16 cellular contexts compared by ENCODE assay signal in the genomic region with DNA sequence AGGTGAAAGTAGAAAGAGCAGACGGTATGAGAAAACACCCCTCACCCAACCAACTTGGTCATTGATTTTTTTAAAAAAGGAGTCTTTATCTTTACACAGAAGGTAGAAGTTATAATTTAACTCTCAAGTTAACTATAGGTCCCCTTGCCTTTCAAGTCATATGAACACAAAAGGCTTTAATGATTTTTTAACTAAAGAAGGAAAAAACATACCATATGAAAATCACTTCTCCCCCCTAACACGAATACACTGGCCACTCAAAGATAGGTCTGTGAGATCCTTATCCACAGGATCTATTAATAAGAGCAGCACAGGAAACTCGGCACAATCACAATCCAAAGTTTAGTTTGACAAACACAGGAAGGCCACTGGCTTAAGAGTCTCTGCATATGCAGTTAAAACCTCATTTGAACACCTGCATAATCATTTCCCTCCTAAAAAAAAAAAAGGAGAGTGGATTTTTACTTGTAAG.
"Had no signal": no experiment of that assay in that cellular context is flagged by ENCODE, and none has a peak within 500 bp of the region (broad histone marks: within the 10 kb centered on the region; RNA-seq: fewer than 3 reads in every experiment).

No MANE protein-coding gene starts in this region.

- H3K27me3 Mint-ChIP-seq: activated CD4-positive, alpha-beta memory T cell treated with anti-CD3 and anti-CD28 coated beads for 36 hours; activated naive CD8-positive, alpha-beta T cell treated with anti-CD3 and anti-CD28 coated beads, Interleukin-2, amount 50 U/mL, for 24 hours; stimulated activated memory B cell treated with anti-CD40 and anti-IgM and Interleukin-4, amounts not matched to agents 10 μg/mL and 1 μg/mL and 100 μg/mL, for 72 hours had no signal

- DNase-seq: activated CD4-positive, alpha-beta memory T cell treated with anti-CD3 and anti-CD28 coated beads for 36 hours; activated naive CD8-positive, alpha-beta T cell treated with anti-CD3 and anti-CD28 coated beads, Interleukin-2, amount 50 U/mL, for 24 hours; activated T-cell treated with anti-CD3 and anti-CD28 coated beads, Interleukin-2, amount 50 U/mL, for 72 hours; effector memory CD4-positive, alpha-beta T cell; hypothalamus; kidney glomerular epithelial cell; ovary; retina; SW 1271; tibial artery; uterus had no signal

- H3K4me1 ChIP-seq: ascending aorta, tibial artery, uterus had no signal

- ATAC-seq: activated naive CD8-positive, alpha-beta T cell treated with anti-CD3 and anti-CD28 coated beads, Interleukin-2, amount 50 U/mL, for 24 hours; activated T-cell treated with anti-CD3 and anti-CD28 coated beads, Interleukin-2, amount 50 U/mL, for 72 hours; natural killer cell treated with Interleukin-12 subunit alpha and Interleukin-12 subunit beta and Interleukin-15 and Interleukin-18, amount 100 ng/mL, for 72 hours; stimulated activated memory B cell treated with anti-CD40 and anti-IgM and Interleukin-4, amounts not matched to agents 10 μg/mL and 1 μg/mL and 100 μg/mL, for 72 hours had no signal

- H3K27ac ChIP-seq: ascending aorta, ovary, skin epidermis, tibial artery, uterus had no signal

- H3K4me3 Mint-ChIP-seq: activated CD4-positive, alpha-beta memory T cell treated with anti-CD3 and anti-CD28 coated beads for 36 hours; activated naive CD8-positive, alpha-beta T cell treated with anti-CD3 and anti-CD28 coated beads, Interleukin-2, amount 50 U/mL, for 24 hours; activated T-cell treated with anti-CD3 and anti-CD28 coated beads, Interleukin-2, amount 50 U/mL, for 72 hours; memory B cell; natural killer cell treated with Interleukin-12 subunit alpha and Interleukin-12 subunit beta and Interleukin-15 and Interleukin-18, amount 100 ng/mL, for 72 hours; stimulated activated memory B cell treated with anti-CD40 and anti-IgM and Interleukin-4, amounts not matched to agents 10 μg/mL and 1 μg/mL and 100 μg/mL, for 72 hours had no signal

- H3K9me3 ChIP-seq: ascending aorta, ovary, tibial artery, uterus had no signal

- H3K27me3 ChIP-seq: ascending aorta, ovary, tibial artery, uterus had no signal

- H3K9me3 Mint-ChIP-seq: activated CD4-positive, alpha-beta memory T cell treated with anti-CD3 and anti-CD28 coated beads for 36 hours; activated naive CD8-positive, alpha-beta T cell treated with anti-CD3 and anti-CD28 coated beads, Interleukin-2, amount 50 U/mL, for 24 hours; activated T-cell treated with anti-CD3 and anti-CD28 coated beads, Interleukin-2, amount 50 U/mL, for 72 hours; memory B cell; natural killer cell treated with Interleukin-12 subunit alpha and Interleukin-12 subunit beta and Interleukin-15 and Interleukin-18, amount 100 ng/mL, for 72 hours; stimulated activated memory B cell treated with anti-CD40 and anti-IgM and Interleukin-4, amounts not matched to agents 10 μg/mL and 1 μg/mL and 100 μg/mL, for 72 hours had no signal

- H3K27ac Mint-ChIP-seq: activated CD4-positive, alpha-beta memory T cell treated with anti-CD3 and anti-CD28 coated beads for 36 hours; activated naive CD8-positive, alpha-beta T cell treated with anti-CD3 and anti-CD28 coated beads, Interleukin-2, amount 50 U/mL, for 24 hours; activated T-cell treated with anti-CD3 and anti-CD28 coated beads, Interleukin-2, amount 50 U/mL, for 72 hours; memory B cell; natural killer cell treated with Interleukin-12 subunit alpha and Interleukin-12 subunit beta and Interleukin-15 and Interleukin-18, amount 100 ng/mL, for 72 hours; stimulated activated memory B cell treated with anti-CD40 and anti-IgM and Interleukin-4, amounts not matched to agents 10 μg/mL and 1 μg/mL and 100 μg/mL, for 72 hours had no signal

- H3K36me3 Mint-ChIP-seq: activated CD4-positive, alpha-beta memory T cell treated with anti-CD3 and anti-CD28 coated beads for 36 hours; memory B cell; natural killer cell treated with Interleukin-12 subunit alpha and Interleukin-12 subunit beta and Interleukin-15 and Interleukin-18, amount 100 ng/mL, for 72 hours; stimulated activated memory B cell treated with anti-CD40 and anti-IgM and Interleukin-4, amounts not matched to agents 10 μg/mL and 1 μg/mL and 100 μg/mL, for 72 hours had no signal

- H3K36me3 ChIP-seq: ascending aorta, ovary, tibial artery, uterus had no signal

- H3K4me1 Mint-ChIP-seq: activated naive CD8-positive, alpha-beta T cell treated with anti-CD3 and anti-CD28 coated beads, Interleukin-2, amount 50 U/mL, for 24 hours; stimulated activated memory B cell treated with anti-CD40 and anti-IgM and Interleukin-4, amounts not matched to agents 10 μg/mL and 1 μg/mL and 100 μg/mL, for 72 hours had no signal

- H3K4me3 ChIP-seq: ascending aorta, ovary, skin epidermis, tibial artery, uterus had no signal
